ENCODE assay signal across 1 cellular context in the genomic region with DNA sequence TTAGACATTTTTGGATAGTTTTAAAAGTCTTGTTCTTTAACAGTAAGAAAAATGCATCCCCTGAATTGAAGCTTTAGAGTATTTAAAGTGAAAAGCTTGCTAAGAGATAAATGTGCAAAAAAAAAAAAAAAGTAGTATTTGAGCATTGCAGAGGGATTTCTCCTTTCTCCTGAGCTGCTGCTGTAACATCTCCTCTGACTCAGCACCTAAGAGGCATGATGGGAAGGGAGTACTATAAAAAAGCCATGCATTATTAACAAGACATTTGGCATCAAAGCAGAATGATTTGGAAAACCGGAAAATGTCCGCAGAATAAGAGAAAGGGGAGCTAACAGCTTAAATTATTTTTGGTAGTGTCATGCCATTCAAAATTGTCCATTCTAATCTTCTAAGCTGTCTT.
TF ChIP-seq lines count a peak whose summit lies in the region.

No MANE protein-coding gene starts in this region.

TF ChIP-seq in K562, 482 proteins besides CTCF, POLR2A, EP300 and RAD21 (continued from another document):
- TF ChIP-seq ZNF655 (CRISPR knock-in tag; IDR thresholded peaks at IDR 0.05) (no peak), SIN3A (IDR thresholded peaks at IDR 0.05; ENCODE audit: borderline replicate concordance in 2 of 2, control insufficient read depth in 1 of 2, low read depth in 2 of 2, low read length in 2 of 2) (no peak), ZNF316 (IDR thresholded peaks at IDR 0.05) (peak; percentile 84), JUND (IDR thresholded peaks at IDR 0.05; ENCODE audit: borderline replicate concordance, low read depth, low read length) (peak; percentile 49; the same call in 1 of the 2 replicates), JUND (tag; IDR thresholded peaks at IDR 0.05; ENCODE audit: borderline replicate concordance, low read depth, low read length) (0 out of 3 replicates have a peak, but pooled peaks have one; percentile 52), MAZ (CRISPR knock-in tag; conservative IDR thresholded peaks at IDR 0.05 in 1 of 2, IDR thresholded peaks at IDR 0.05 in 1 of 2) (no peak), IRF2 (CRISPR knock-in tag; IDR thresholded peaks at IDR 0.05) (no peak), MAFF (IDR thresholded peaks at IDR 0.05; ENCODE audit: low read length) (peak; percentile 79), NBN (IDR thresholded peaks at IDR 0.05; ENCODE audit: low read depth) (0 out of 2 replicates have a peak, but pooled peaks have one; percentile 43), ELF2 (CRISPR knock-in tag; IDR thresholded peaks at IDR 0.05) (no peak), SREBF2 (CRISPR knock-in tag; IDR thresholded peaks at IDR 0.05) (no peak), DIDO1 (tag; IDR thresholded peaks at IDR 0.05; ENCODE audit: low read depth) (no peak), CTBP1 (IDR thresholded peaks at IDR 0.05; ENCODE audit: borderline replicate concordance) (no peak), ARNT (IDR thresholded peaks at IDR 0.05) (0 out of 4 replicates have a peak, but pooled peaks of 1 of the 2 experiments have one; percentile 27), SMARCC2 (IDR thresholded peaks at IDR 0.05; ENCODE audit: low read depth) (0 out of 2 replicates have a peak, but pooled peaks have one; percentile 30), DPF2 (IDR thresholded peaks at IDR 0.05) (peak; percentile 58), CEBPG (CRISPR knock-in tag; IDR thresholded peaks at IDR 0.05) (peak; percentile 25; the same call in 1 of the 2 replicates), CEBPG (tag; conservative IDR thresholded peaks at IDR 0.05 in 1 of 2, IDR thresholded peaks at IDR 0.05 in 1 of 2) (no peak), ZNF384 (IDR thresholded peaks at IDR 0.05; ENCODE audit: low read depth, low read length) (peak; percentile 84), ATF3 (IDR thresholded peaks at IDR 0.05) (peak; percentile 59), ATF3 (CRISPR knock-in tag; conservative IDR thresholded peaks at IDR 0.05) (no peak), FOSL1 (tag; conservative IDR thresholded peaks at IDR 0.05) (peak; percentile 53), MAFK (IDR thresholded peaks at IDR 0.05; ENCODE audit: low read length) (peak; percentile 79), PBX2 (CRISPR knock-in tag; IDR thresholded peaks at IDR 0.05; ENCODE audit: low read depth) (no peak), PBX2 (tag; conservative IDR thresholded peaks at IDR 0.05; ENCODE audit: low read depth) (peak; percentile 36), SMARCE1 (IDR thresholded peaks at IDR 0.05) (peak; percentile 53; the same call in 1 of the 2 replicates), POLR2B (IDR thresholded peaks at IDR 0.05; ENCODE audit: low read depth, partially characterized antibody) (no peak), KDM1A (IDR thresholded peaks at IDR 0.05) (no peak), MAFG (tag; conservative IDR thresholded peaks at IDR 0.05) (peak; percentile 69), RCOR1 (IDR thresholded peaks at IDR 0.05; ENCODE audit: borderline replicate concordance in 1 of 2, low read depth in 2 of 2, low read length in 2 of 2) (peak in 1 of 2 experiments; percentile 39; a peak in 1 of 4 replicates), BACH1 (tag; IDR thresholded peaks at IDR 0.05) (peak; percentile 81; the same call in 1 of the 2 replicates), NFE2 (IDR thresholded peaks at IDR 0.05; ENCODE audit: low read depth) (peak; percentile 92)
- TF ChIP-seq, protein P1, sequence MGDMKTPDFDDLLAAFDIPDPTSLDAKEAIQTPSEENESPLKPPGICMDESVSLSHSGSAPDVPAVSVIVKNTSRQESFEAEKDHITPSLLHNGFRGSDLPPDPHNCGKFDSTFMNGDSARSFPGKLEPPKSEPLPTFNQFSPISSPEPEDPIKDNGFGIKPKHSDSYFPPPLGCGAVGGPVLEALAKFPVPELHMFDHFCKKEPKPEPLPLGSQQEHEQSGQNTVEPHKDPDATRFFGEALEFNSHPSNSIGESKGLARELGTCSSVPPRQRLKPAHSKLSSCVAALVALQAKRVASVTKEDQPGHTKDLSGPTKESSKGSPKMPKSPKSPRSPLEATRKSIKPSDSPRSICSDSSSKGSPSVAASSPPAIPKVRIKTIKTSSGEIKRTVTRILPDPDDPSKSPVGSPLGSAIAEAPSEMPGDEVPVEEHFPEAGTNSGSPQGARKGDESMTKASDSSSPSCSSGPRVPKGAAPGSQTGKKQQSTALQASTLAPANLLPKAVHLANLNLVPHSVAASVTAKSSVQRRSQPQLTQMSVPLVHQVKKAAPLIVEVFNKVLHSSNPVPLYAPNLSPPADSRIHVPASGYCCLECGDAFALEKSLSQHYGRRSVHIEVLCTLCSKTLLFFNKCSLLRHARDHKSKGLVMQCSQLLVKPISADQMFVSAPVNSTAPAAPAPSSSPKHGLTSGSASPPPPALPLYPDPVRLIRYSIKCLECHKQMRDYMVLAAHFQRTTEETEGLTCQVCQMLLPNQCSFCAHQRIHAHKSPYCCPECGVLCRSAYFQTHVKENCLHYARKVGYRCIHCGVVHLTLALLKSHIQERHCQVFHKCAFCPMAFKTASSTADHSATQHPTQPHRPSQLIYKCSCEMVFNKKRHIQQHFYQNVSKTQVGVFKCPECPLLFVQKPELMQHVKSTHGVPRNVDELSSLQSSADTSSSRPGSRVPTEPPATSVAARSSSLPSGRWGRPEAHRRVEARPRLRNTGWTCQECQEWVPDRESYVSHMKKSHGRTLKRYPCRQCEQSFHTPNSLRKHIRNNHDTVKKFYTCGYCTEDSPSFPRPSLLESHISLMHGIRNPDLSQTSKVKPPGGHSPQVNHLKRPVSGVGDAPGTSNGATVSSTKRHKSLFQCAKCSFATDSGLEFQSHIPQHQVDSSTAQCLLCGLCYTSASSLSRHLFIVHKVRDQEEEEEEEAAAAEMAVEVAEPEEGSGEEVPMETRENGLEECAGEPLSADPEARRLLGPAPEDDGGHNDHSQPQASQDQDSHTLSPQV (IDR thresholded peaks at IDR 0.05), result peak; percentile 86
